Comparison of ENCODE assay signal across 26 cellular contexts in the genomic region with DNA sequence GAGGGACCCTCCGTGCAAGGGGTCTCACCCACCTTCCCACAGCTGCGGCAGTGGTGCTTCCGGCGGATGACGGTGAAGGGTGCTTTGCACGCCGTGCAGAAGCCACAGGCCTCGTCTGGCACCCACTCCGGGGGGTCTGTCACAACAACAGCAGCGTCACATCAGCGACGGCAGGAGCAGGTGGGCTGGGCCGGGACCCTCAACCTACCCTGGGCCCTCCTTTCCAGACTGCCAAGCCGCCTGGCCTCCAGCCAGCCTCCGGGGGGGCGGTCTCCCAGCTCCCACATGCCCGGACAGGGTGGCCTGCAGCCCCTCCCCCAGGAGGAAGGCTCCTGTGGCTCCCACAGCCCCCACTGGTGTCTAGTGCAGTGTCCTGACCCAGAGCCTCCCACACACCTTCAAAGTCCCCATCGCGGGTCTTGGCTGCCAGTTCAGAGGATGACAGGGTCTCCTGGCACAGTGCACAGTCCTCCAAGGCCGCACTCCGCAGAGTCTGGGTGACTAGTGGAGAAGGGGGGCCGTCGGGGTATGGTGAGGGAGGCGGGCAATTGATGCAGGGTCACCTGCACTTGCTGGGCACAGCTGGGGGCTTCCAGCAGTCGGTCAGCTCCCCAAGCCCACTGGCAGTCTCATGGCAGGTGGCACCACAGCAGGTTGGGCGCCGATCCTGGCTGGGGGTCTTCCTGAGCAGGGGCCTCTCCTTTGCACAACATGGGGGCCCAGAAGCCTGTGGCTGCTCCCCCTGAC.
"Had no signal": no experiment of that assay in that cellular context is flagged by ENCODE, and none has a peak within 500 bp of the region (broad histone marks: within the 10 kb centered on the region; RNA-seq: fewer than 3 reads in every experiment).

No MANE protein-coding gene starts in this region.

- H3K4me3 Mint-ChIP-seq: activated naive CD4-positive, alpha-beta T cell treated with anti-CD3 and anti-CD28 coated beads for 36 hours; activated naive CD8-positive, alpha-beta T cell treated with anti-CD3 and anti-CD28 coated beads for 36 hours; activated T-helper 1 cell treated with anti-CD3 and anti-CD28 coated beads, Interleukin-12 subunit alpha, Interleukin-12 subunit beta, Interleukin-2, Interleukin-4 antibody, amounts not matched to agents 30 ng/mL and 10 ng/mL and 1 ng/mL, durations not matched to agents 14 hours and 24 hours and 36 hours; central memory CD8-positive, alpha-beta T cell; natural killer cell treated with Interleukin-12 subunit alpha and Interleukin-12 subunit beta and Interleukin-15 and Interleukin-18, amount 100 ng/mL, for 72 hours had no signal

- H3K36me3 Mint-ChIP-seq: activated naive CD8-positive, alpha-beta T cell treated with anti-CD3 and anti-CD28 coated beads for 36 hours; natural killer cell treated with Interleukin-12 subunit alpha and Interleukin-12 subunit beta and Interleukin-15 and Interleukin-18, amount 100 ng/mL, for 72 hours had no signal

- H3K9me3 Mint-ChIP-seq: activated naive CD4-positive, alpha-beta T cell treated with anti-CD3 and anti-CD28 coated beads for 36 hours; activated naive CD8-positive, alpha-beta T cell treated with anti-CD3 and anti-CD28 coated beads for 36 hours; activated T-helper 1 cell treated with anti-CD3 and anti-CD28 coated beads, Interleukin-12 subunit alpha, Interleukin-12 subunit beta, Interleukin-2, Interleukin-4 antibody, amounts not matched to agents 30 ng/mL and 10 ng/mL and 1 ng/mL, durations not matched to agents 14 hours and 24 hours and 36 hours; central memory CD8-positive, alpha-beta T cell; natural killer cell treated with Interleukin-12 subunit alpha and Interleukin-12 subunit beta and Interleukin-15 and Interleukin-18, amount 100 ng/mL, for 72 hours had no signal

- H3K36me3 ChIP-seq: sigmoid colon, transverse colon had no signal

- H3K4me3 ChIP-seq: gastroesophageal sphincter, lung, sigmoid colon, SK-N-MC, testis, transverse colon had no signal

- H3K27me3 Mint-ChIP-seq: activated naive CD8-positive, alpha-beta T cell treated with anti-CD3 and anti-CD28 coated beads for 36 hours; central memory CD8-positive, alpha-beta T cell; natural killer cell treated with Interleukin-12 subunit alpha and Interleukin-12 subunit beta and Interleukin-15 and Interleukin-18, amount 100 ng/mL, for 72 hours had no signal

- H3K9me3 ChIP-seq: gastroesophageal sphincter, sigmoid colon, testis, transverse colon had no signal

- H3K4me1 Mint-ChIP-seq: activated naive CD8-positive, alpha-beta T cell treated with anti-CD3 and anti-CD28 coated beads for 36 hours; central memory CD8-positive, alpha-beta T cell had no signal

- H3K27ac Mint-ChIP-seq: activated naive CD4-positive, alpha-beta T cell treated with anti-CD3 and anti-CD28 coated beads for 36 hours; activated naive CD8-positive, alpha-beta T cell treated with anti-CD3 and anti-CD28 coated beads for 36 hours; activated T-helper 1 cell treated with anti-CD3 and anti-CD28 coated beads, Interleukin-12 subunit alpha, Interleukin-12 subunit beta, Interleukin-2, Interleukin-4 antibody, amounts not matched to agents 30 ng/mL and 10 ng/mL and 1 ng/mL, durations not matched to agents 14 hours and 24 hours and 36 hours; natural killer cell treated with Interleukin-12 subunit alpha and Interleukin-12 subunit beta and Interleukin-15 and Interleukin-18, amount 100 ng/mL, for 72 hours had no signal

- H3K27ac ChIP-seq: gastroesophageal sphincter, sigmoid colon, SK-N-MC, testis, transverse colon, VCaP had no signal

- DNase-seq: activated CD4-positive, alpha-beta T cell treated with anti-CD3 and anti-CD28 coated beads for 48 hours; activated CD4-positive, alpha-beta T cell treated with anti-CD3 and anti-CD28 coated beads, Interleukin-2, amount 50 U/mL, for 48 hours; activated CD8-positive, alpha-beta memory T cell treated with anti-CD3 and anti-CD28 coated beads, Interleukin-2, amount 50 U/mL, for 4 hours; activated effector memory CD4-positive, alpha-beta T cell treated with anti-CD3 and anti-CD28 coated beads, Interleukin-2, amount 50 U/mL, for 16 hours; activated naive CD4-positive, alpha-beta T cell treated with anti-CD3 and anti-CD28 coated beads for 36 hours; activated naive CD8-positive, alpha-beta T cell treated with anti-CD3 and anti-CD28 coated beads for 36 hours; activated T-cell treated with anti-CD3 and anti-CD28 coated beads, Interleukin-2, amount 50 U/mL, for 1 hour; effector memory CD4-positive, alpha-beta T cell; erythroblast; hippocampal formation; mesendoderm; sigmoid colon; small intestine; stimulated activated CD4-positive, alpha-beta T cell treated with anti-CD3 and anti-CD28 coated beads, Interleukin-15, amount 100 ng/mL, for 24 hours; stimulated activated CD4-positive, alpha-beta T cell treated with anti-CD3 and anti-CD28 coated beads, Interleukin-2, amount 100 ng/mL, for 24 hours; stimulated activated naive CD4-positive, alpha-beta T cell treated with Interleukin-2 at 50 U/mL for 16 hours; testis; transverse colon had no signal

- H3K27me3 ChIP-seq: gastroesophageal sphincter, sigmoid colon, testis, transverse colon had no signal

- ATAC-seq: gastroesophageal sphincter; left lobe of liver; natural killer cell treated with Interleukin-12 subunit alpha and Interleukin-12 subunit beta and Interleukin-15 and Interleukin-18, amount 100 ng/mL, for 72 hours had no signal
